Comparison of ENCODE assay signal across 8 cellular contexts in the genomic region with DNA sequence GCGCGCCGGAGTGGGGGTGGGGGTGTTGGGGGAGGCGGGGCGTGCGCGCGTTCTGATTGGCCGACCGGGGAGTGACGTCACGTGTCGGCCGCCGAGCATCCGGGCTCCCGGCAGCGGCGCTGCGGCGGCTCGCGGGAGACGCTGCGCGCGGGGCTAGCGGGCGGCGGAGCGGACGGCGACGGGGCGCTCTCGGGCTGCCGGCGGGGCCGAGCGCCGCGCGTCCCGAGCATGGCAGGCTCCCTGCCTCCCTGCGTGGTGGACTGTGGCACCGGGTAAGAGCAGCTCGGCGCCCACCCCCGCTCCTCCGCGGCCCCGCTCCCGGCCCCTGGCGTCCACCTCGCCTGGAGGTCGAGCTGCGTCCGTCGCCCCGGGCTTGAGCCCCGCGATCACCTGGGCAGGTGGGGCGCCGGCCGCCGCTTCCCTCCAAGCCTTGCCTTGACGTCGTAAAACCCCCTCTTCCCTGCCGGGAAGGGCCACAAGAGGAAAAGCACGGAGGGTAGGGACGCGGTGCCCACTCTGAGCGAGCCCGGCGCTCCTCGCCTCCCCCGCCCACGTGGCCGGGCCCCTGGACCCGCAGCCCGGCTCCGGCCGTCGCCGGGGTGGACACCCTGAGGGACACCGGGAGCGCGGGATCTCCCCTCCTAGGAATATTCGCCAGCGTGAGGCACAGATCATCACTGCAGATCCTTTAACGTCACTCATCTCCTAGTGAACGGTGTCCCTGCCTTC. TPM values are rescaled to one million over a fixed set of nuclear protein-coding genes. Genes with fewer than 3 reads are reported as not detected.
DNase-seq lines count a peak whose midpoint lies in the region; ATAC-seq and TF ChIP-seq lines count a peak whose summit lies in the region.

A gene (plus strand): TSS at position 98 of the 729 bp plus-strand sequence. CDS start 131 bp downstream, at position 229.

- H3K36me3 Mint-ChIP-seq in T-helper 17 cell (ENCODE audit: low read depth), result no peaks in the 10 kb centered on the region

- WGBS in psoas muscle, 3 donors, result 0% methylated on average over 38 to 92 of the region's 92 CpGs

- H3F3A ChIP-seq in Loucy (ENCODE audit: low read depth), result no peaks in the 10 kb centered on the region

- TF ChIP-seq CTCF in GM10248 (IDR thresholded peaks at IDR 0.05; ENCODE audit: control extremely low read depth, extremely low read depth, low read depth, missing control alignments) (no peak), Loucy (conservative IDR thresholded peaks at IDR 0.05; ENCODE audit: low read length) (no peak), psoas muscle (IDR thresholded peaks at IDR 0.05) (no peak)

- H3K4me3 ChIP-seq in Loucy (ENCODE audit: low read length, poor library complexity, severe bottlenecking), result peak within 1 kb of the TSS; percentile 76
- peak within 1 kb of the TSS; percentile 94 for H3K4me3 ChIP-seq in psoas muscle

- H3K4me1 ChIP-seq in Loucy (ENCODE audit: insufficient read depth, low read length, poor library complexity, severe bottlenecking) (peaks cover 17% of the 10 kb centered on the region), psoas muscle (peaks cover 17% of the 10 kb centered on the region)

- peaks cover 4% of the 10 kb centered on the region for H4K20me1 ChIP-seq in Loucy (ENCODE audit: insufficient read depth, low read length, poor library complexity, severe bottlenecking)

- H3K27ac Mint-ChIP-seq in T-helper 17 cell, result peak within 1 kb of the TSS; percentile 86

- H3K79me2 ChIP-seq in Loucy (ENCODE audit: insufficient read depth, low read length), result peaks cover 12% of the 10 kb centered on the region

- H3K4me2 ChIP-seq in Loucy (ENCODE audit: low read depth, low read length, poor library complexity, severe bottlenecking), result peak within 1 kb of the TSS; percentile 98

- H3K9me3 ChIP-seq in Loucy (ENCODE audit: insufficient read depth, low read depth, low read length), result no peaks in the 10 kb centered on the region
- no peaks in the 10 kb centered on the region for H3K9me3 ChIP-seq in T-helper 17 cell (ENCODE audit: control insufficient read depth, low read length, poor library complexity, severe bottlenecking)
- H3K9me3 ChIP-seq in psoas muscle, result no peaks in the 10 kb centered on the region

- no peaks in the 10 kb centered on the region for H3K9me2 ChIP-seq in Loucy (replicated peaks; ENCODE audit: low read depth, low read length)

- DNase-seq in GM10248 (ENCODE audit: extremely low spot score), result peak; percentile 96
- DNase-seq in GOT3 (lab: John Stamatoyannopoulos, UW), result peak; percentile 62
- peak; percentile 86 to 91 (median 90) for DNase-seq in T-helper 17 cell
- DNase-seq in amniotic stem cell (lab: John Stamatoyannopoulos, UW), result peak; percentile 34
- peak; percentile 94 for DNase-seq in left ventricle myocardium superior
- DNase-seq in psoas muscle, result peak; percentile 91 to 96
- DNase-seq in ureter (ENCODE audit: low spot score), result peak; percentile 93

- H3K27ac ChIP-seq in psoas muscle, result peak within 1 kb of the TSS; percentile 96

- H3K4me1 Mint-ChIP-seq in T-helper 17 cell, result peaks cover 10% of the 10 kb centered on the region

- peak within 1 kb of the TSS; percentile 85 for H3K9ac ChIP-seq in Loucy (ENCODE audit: low read depth, low read length, poor library complexity, severe bottlenecking)

- POLR2A ChIA-PET in GM10248 (lab: Yijun Ruan, JAX), result no interaction called here

- no peaks in the 10 kb centered on the region for H3K27me3 Mint-ChIP-seq in T-helper 17 cell

- H3K4me3 Mint-ChIP-seq in T-helper 17 cell, result peak within 1 kb of the TSS; percentile 89

- H3K27me3 ChIP-seq in Loucy (ENCODE audit: insufficient read depth, low read length, poor library complexity, severe bottlenecking) (no peaks in the 10 kb centered on the region), psoas muscle (ENCODE audit: insufficient read depth in 3 of 3, low read length in 2 of 3) (no peaks in the 10 kb centered on the region)

- intact Hi-C loops in left ventricle myocardium superior (cut with micrococcal nuclease), result no loop called here
- intact Hi-C loops in psoas muscle (cut with DNase I), result loop anchor here in 1 of 2 donors (10.0 kb wide), 1 partner anchor 85 kb away; a partner anchor contains a TSS

- H3K36me3 ChIP-seq in Loucy (ENCODE audit: insufficient read depth, low read length), result no peaks in the 10 kb centered on the region
- H3K36me3 ChIP-seq in psoas muscle (ENCODE audit: insufficient read depth in 1 of 2, low read depth in 1 of 2), result no peaks in the 10 kb centered on the region

- H2AFZ ChIP-seq in Loucy (ENCODE audit: low read length), result peak within 1 kb of the TSS; percentile 95

- ATAC-seq in T-helper 17 cell (peak; percentile 96), left ventricle myocardium superior (peak; percentile 97), psoas muscle (peak; percentile 90 to 93 (median 93))

- CTCF ChIA-PET in GM10248 (lab: Yijun Ruan, JAX), result interaction anchor here (1.0 kb wide), 1 partner anchor 12 kb away, joined by 3 read pairs; no protein-coding TSS in a partner anchor

RNA-seq across cellular contexts. Expression of the gene that starts here (rescaled TPM):
- total RNA-seq in T-helper 17 cell (10 to 100 TPM in 1 of 2 donors, 1 to 10 TPM in 1; 7.8 to 15.5 TPM), left ventricle myocardium superior (10.2 TPM), psoas muscle (10 to 100 TPM in 3 of 4 donors, 1 to 10 TPM in 1; 9.5 to 18.7 (median 13.2) TPM), ureter (13.8 TPM)
- polyA plus RNA-seq in psoas muscle, result 10 to 100 TPM in 2 of 3 donors, 1 to 10 TPM in 1; 5.2 to 12.6 (median 11.2) TPM

Comparison
In these comparisons a context has a peak if more than half of its experiments do, and no peak if none do; other contexts are left out.
1. Peak in every context shown above with its lines: DNase-seq, ATAC-seq, H3K4me3 ChIP-seq and H3K27ac ChIP-seq.
2. DNase-seq: peak in every context shown above with its lines; median percentile 96 in GM10248; 94 in left ventricle myocardium superior; 94 in psoas muscle; 93 in ureter; 90 in T-helper 17 cell; 62 in GOT3; 34 in amniotic stem cell.